ENCODE assay signal across 18 cellular contexts in genomic region chr2:54059504-54059903, GRCh38. TPM values are rescaled to one million over a fixed set of nuclear protein-coding genes. Genes with fewer than 3 reads are reported as not detected.
DNase-seq lines count a peak whose midpoint lies in the region; ATAC-seq and TF ChIP-seq lines count a peak whose summit lies in the region.
"Had no signal": no experiment of that assay in that cellular context is flagged by ENCODE, and none has a peak within 500 bp of the region (broad histone marks: within the 10 kb centered on the region; RNA-seq: fewer than 3 reads in every experiment).

No MANE protein-coding gene starts in this region.

- H3K27me3 ChIP-seq in GM23248 (replicated peaks; ENCODE audit: insufficient read depth) (no peaks in the 10 kb centered on the region), SJSA1 (replicated peaks) (no peaks in the 10 kb centered on the region)

- no peaks in the 10 kb centered on the region for H3K9me3 ChIP-seq in GM23248 (ENCODE audit: low read depth)
- no peaks in the 10 kb centered on the region for H3K9me3 ChIP-seq in SJSA1 (replicated peaks)
- H3K9me3 ChIP-seq: HAP-1 had no signal

- H3K9ac ChIP-seq in GM23248: no peak overlapping the region
- H3K9ac ChIP-seq: KMS-11 had no signal

- ATAC-seq in HG02884 (IDR thresholded peaks at IDR 0.05; ENCODE audit: unreplicated experiment): no peak
- ATAC-seq: HepG2 had no signal

- H2AFZ ChIP-seq in GM23248: peak overlapping the region; percentile 23
- H2AFZ ChIP-seq: PC-9 had no signal

- H3K27ac ChIP-seq in GM23248 (peak overlapping the region; percentile 67), SJSA1 (peak overlapping the region; percentile 53)
- H3K27ac ChIP-seq: KMS-11, PC-9 had no signal

- peaks cover 10% of the 10 kb centered on the region for H3F3A ChIP-seq in GM23248 (ENCODE audit: insufficient read depth)

- H3K4me3 ChIP-seq in GM23248 (no peak overlapping the region), SJSA1 (no peak overlapping the region), fibroblast of mammary gland (ENCODE audit: control insufficient read depth, low read depth, low read length) (no peak overlapping the region)
- H3K4me3 ChIP-seq: HAP-1, PC-9 had no signal

- WGBS in GM23248 (ENCODE audit: low coverage in 1 of 2, low lambda C conversion rate in 2 of 2, missing lambda C conversion rate in 2 of 2), 2 experiments: 95 to 96% methylated on average over 3 of the region's 3 CpGs

- peak; percentile 33 for DNase-seq in GM23248
- DNase-seq in SJSA1 (ENCODE audit: low read depth in 1 of 2, low spot score in 2 of 2): no peak
- DNase-seq in fibroblast of mammary gland (ENCODE audit: low read depth): peak; percentile 15
- peak; percentile 7 for DNase-seq in superior temporal gyrus (ENCODE audit: extremely low spot score)
- no peak for DNase-seq in DMS114 treated with DMSO at 0.1 percent for 48 hours (lab: John Stamatoyannopoulos, UW; ENCODE audit: unreplicated experiment)
- no peak for DNase-seq in NCI-H146 treated with DMSO at 0.1 percent for 48 hours (lab: John Stamatoyannopoulos, UW; ENCODE audit: unreplicated experiment)
- DNase-seq: ACHN, DMS79 treated with DMSO at 0.1 percent for 48 hours, NCI-H1417 treated with DMSO at 0.1 percent for 48 hours, NCI-H1930, NCI-H226, NCI-H524, NCI-H82, PC-9 had no signal

- H4K20me1 ChIP-seq in GM23248 (ENCODE audit: insufficient read depth): no peaks in the 10 kb centered on the region

- in situ Hi-C loops in GM23248 (cut with MboI): no loop called here

- H3K4me1 ChIP-seq in GM23248 (ENCODE audit: insufficient read depth) (peaks cover 14% of the 10 kb centered on the region), SJSA1 (replicated peaks) (peaks cover 13% of the 10 kb centered on the region)
- H3K4me1 ChIP-seq: HAP-1 had no signal

- no peaks in the 10 kb centered on the region for H3K79me2 ChIP-seq in GM23248 (ENCODE audit: insufficient read depth)

- no peak for TF ChIP-seq CTCF in fibroblast of mammary gland (conservative IDR thresholded peaks at IDR 0.05; ENCODE audit: control insufficient read depth, insufficient read depth, low read depth, low read length)

- H3K36me3 ChIP-seq in GM23248 (ENCODE audit: low read depth) (no peaks in the 10 kb centered on the region), SJSA1 (no peaks in the 10 kb centered on the region)
- H3K36me3 ChIP-seq: HAP-1 had no signal

- no peaks in the 10 kb centered on the region for H3K9me2 ChIP-seq in GM23248 (ENCODE audit: insufficient read depth)

- H3K4me2 ChIP-seq in GM23248 (ENCODE audit: unreplicated experiment): peak overlapping the region; percentile 39
- H3K4me2 ChIP-seq: KMS-11, PC-9 had no signal

RNA-seq across cellular contexts. Expression of gene ACYP2, which starts 55.9 kb away (rescaled TPM):
- total RNA-seq in GM23248 (2014; rRNA removed; shearing (Covaris generic)): 6.7 and 16.6 TPM in 2 replicates
- polyA plus RNA-seq in GM23248 (2016; fragmentation: Nextera tagmentation; extraction: Ambion mirVana): 41.6 and 42.7 TPM in 2 replicates
- 9.2 and 13.6 TPM in 2 replicates for total RNA-seq in SJSA1 (2014; rRNA removed; shearing (Covaris generic))

Comparison
In these comparisons a context has a peak if more than half of its experiments do, and no peak if none do; other contexts are left out.
1. DNase-seq: peak in GM23248 (single experiment), fibroblast of mammary gland (single experiment) and superior temporal gyrus (single experiment); none in SJSA1 (0 of 2), DMS114 treated with DMSO at 0.1 percent for 48 hours (single experiment) and NCI-H146 treated with DMSO at 0.1 percent for 48 hours (single experiment).